ENCODE assay signal across 21 cellular contexts in genomic region chr22:32879550-32879949, GRCh38.
A peak's percentile ranks its signal among the peaks of the same experiment; 100 is the strongest.
DNase-seq lines count a peak whose midpoint lies in the region; ATAC-seq and TF ChIP-seq lines count a peak whose summit lies in the region.
"Had no signal": no experiment of that assay in that cellular context is flagged by ENCODE, and none has a peak within 500 bp of the region (broad histone marks: within the 10 kb centered on the region; RNA-seq: fewer than 3 reads in every experiment).

No MANE protein-coding gene starts in this region.

- no peak for ATAC-seq in GM18511 (IDR thresholded peaks at IDR 0.05; ENCODE audit: unreplicated experiment)
- ATAC-seq: A549; CD8-positive, alpha-beta T cell; GM12878 had no signal

- H3K27ac Mint-ChIP-seq in type B pancreatic cell = no peak overlapping the region
- H3K27ac Mint-ChIP-seq: CD8-positive, alpha-beta T cell; HFFc6 had no signal

- H3K79me2 ChIP-seq in mesendoderm (ENCODE audit: control insufficient read depth, insufficient read depth, low read length) = no peaks in the 10 kb centered on the region

- no peak overlapping the region for H3K4ac ChIP-seq in mesendoderm (ENCODE audit: low read depth, low read length)

- no peak overlapping the region for H2BK5ac ChIP-seq in mesendoderm (ENCODE audit: low read length)

- peak overlapping the region; percentile 87 for H3K4me2 ChIP-seq in BLaER1
- no peak overlapping the region for H3K4me2 ChIP-seq in mesendoderm (ENCODE audit: low read length)
- H3K4me2 ChIP-seq: A549 had no signal

- H3K27ac ChIP-seq in BLaER1 (peak overlapping the region; percentile 87; the same call in 1 of the 2 replicates), KOPT-K1 (ENCODE audit: low read depth, low read length, poor library complexity, severe bottlenecking) (peak overlapping the region; percentile 58), mesendoderm (ENCODE audit: low read depth, low read length) (no peak overlapping the region)
- H3K27ac ChIP-seq: A549 had no signal

- H3K4me3 ChIP-seq in BLaER1 = no peak overlapping the region
- H3K4me3 ChIP-seq in mesendoderm (ENCODE audit: low read length) = no peak overlapping the region
- H3K4me3 ChIP-seq: A549, GM12878, HAP-1 had no signal

- no peak overlapping the region for H2BK15ac ChIP-seq in mesendoderm (replicated peaks; ENCODE audit: low read depth)

- DNase-seq in mesendoderm (no peak), type B pancreatic cell (ENCODE audit: extremely low spot score, unreplicated experiment) (no peak), NCI-H1930 (lab: John Stamatoyannopoulos, UW) (no peak), NCI-H2081 (lab: John Stamatoyannopoulos, UW) (no peak)
- DNase-seq: 8988T; ACHN; AML-193; BE2C; C1 segment of cervical spinal cord; Caco-2; CD8-positive, alpha-beta T cell; DMS79; GDM1; GOT3 had no signal

- H3K56ac ChIP-seq in mesendoderm (ENCODE audit: low read length) = no peak overlapping the region

- H3K4me1 Mint-ChIP-seq in type B pancreatic cell (ENCODE audit: unreplicated experiment) = peaks cover 43% of the 10 kb centered on the region

- no peaks in the 10 kb centered on the region for H3K9me3 ChIP-seq in BLaER1
- no peaks in the 10 kb centered on the region for H3K9me3 ChIP-seq in KOPT-K1 (ENCODE audit: insufficient read depth, low read length, poor library complexity, severe bottlenecking)
- H3K9me3 ChIP-seq: A549, BE2C, Caco-2, HAP-1 had no signal

- no peak overlapping the region for H2BK120ac ChIP-seq in mesendoderm (ENCODE audit: low read depth, low read length)

- no peak for TF ChIP-seq CTCF in type B pancreatic cell (conservative IDR thresholded peaks at IDR 0.05)

- no peak overlapping the region for H4K5ac ChIP-seq in mesendoderm (ENCODE audit: low read length)

- no CpG with 5 or more reads among the region's 1 CpG for WGBS in mesendoderm (ENCODE audit: extremely low coverage, insufficient coverage, low lambda C conversion rate)

- H3K79me1 ChIP-seq in mesendoderm (ENCODE audit: low read length) = no peaks in the 10 kb centered on the region

- no peak overlapping the region for H4K8ac ChIP-seq in mesendoderm (ENCODE audit: low read depth, low read length)

- H3K27me3 Mint-ChIP-seq in type B pancreatic cell = peaks cover 28% of the 10 kb centered on the region

- peaks cover 82% of the 10 kb centered on the region for H3K4me1 ChIP-seq in BLaER1
- peaks cover 4% of the 10 kb centered on the region for H3K4me1 ChIP-seq in mesendoderm (ENCODE audit: control insufficient read depth, low read depth, low read length)
- H3K4me1 ChIP-seq: A549, HAP-1 had no signal

- no peak overlapping the region for H3K9ac ChIP-seq in BLaER1
- H3K9ac ChIP-seq in mesendoderm (ENCODE audit: low read length) = no peak overlapping the region

- peak overlapping the region; percentile 44 for H3K4me3 Mint-ChIP-seq in type B pancreatic cell
- H3K4me3 Mint-ChIP-seq: CD8-positive, alpha-beta T cell; HFFc6 had no signal

- H3K18ac ChIP-seq in mesendoderm (ENCODE audit: low read length) = peak overlapping the region; percentile 16

- no peaks in the 10 kb centered on the region for H3K9me3 Mint-ChIP-seq in type B pancreatic cell
- H3K9me3 Mint-ChIP-seq: CD8-positive, alpha-beta T cell; HFFc6 had no signal

- no peaks in the 10 kb centered on the region for H3K27me3 ChIP-seq in BLaER1
- H3K27me3 ChIP-seq in mesendoderm (ENCODE audit: insufficient read depth, low read length, poor library complexity) = no peaks in the 10 kb centered on the region
- H3K27me3 ChIP-seq: BE2C had no signal

- H3K23ac ChIP-seq in mesendoderm (ENCODE audit: low read length) = no peak overlapping the region

- no peaks in the 10 kb centered on the region for H3K36me3 Mint-ChIP-seq in type B pancreatic cell
- H3K36me3 Mint-ChIP-seq: CD8-positive, alpha-beta T cell had no signal

- H3K36me3 ChIP-seq in BLaER1 (no peaks in the 10 kb centered on the region), KOPT-K1 (ENCODE audit: insufficient read depth, low read length) (no peaks in the 10 kb centered on the region), mesendoderm (ENCODE audit: control insufficient read depth, insufficient read depth, low read length) (no peaks in the 10 kb centered on the region)
- H3K36me3 ChIP-seq: BE2C, HAP-1 had no signal

- H2AK5ac ChIP-seq in mesendoderm (ENCODE audit: low read length) = no peak overlapping the region

- H4K20me1 ChIP-seq in BLaER1 = no peaks in the 10 kb centered on the region
